In the genomic region with DNA sequence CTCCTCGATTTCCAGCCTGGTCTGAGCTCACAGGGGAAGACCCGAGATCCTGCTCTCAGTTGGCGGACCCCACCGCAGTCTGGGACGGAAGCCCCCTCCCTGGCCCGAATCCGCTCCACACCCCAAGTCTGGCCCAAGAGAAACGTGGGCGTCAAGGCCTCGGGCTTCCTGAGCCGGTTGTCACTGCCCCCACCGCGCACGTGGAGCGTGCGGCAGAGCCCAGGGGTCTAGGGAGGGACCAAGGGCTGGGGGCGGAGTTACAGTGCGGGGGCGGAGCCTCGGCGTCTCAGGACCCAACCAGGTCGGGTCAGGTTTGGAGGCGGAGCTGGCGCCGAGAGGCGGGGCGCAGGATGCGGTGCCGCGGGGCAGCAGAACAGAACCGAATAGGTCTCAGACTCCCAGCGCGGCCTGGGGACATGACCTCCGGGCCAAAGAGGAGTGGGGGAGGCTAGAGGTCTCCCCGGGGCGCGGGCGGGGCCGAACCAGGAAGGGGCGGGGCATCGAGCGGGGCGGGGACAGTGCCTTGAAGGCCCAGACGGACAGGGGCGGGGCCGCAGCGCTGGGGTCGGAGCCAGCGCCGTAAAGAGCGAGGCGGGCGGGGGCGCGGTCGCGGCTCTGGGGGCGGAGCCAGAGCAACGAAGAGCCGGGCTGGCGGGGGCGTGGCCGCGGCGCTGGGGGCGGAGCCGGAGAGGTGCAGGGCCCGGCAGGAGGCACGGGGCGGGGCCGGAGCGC, we compare ENCODE assay signal across 1 cellular context.
TF ChIP-seq lines count a peak whose summit lies in the region.

No MANE protein-coding gene starts in this region.

TF ChIP-seq in HepG2, 621 proteins besides CTCF, POLR2A, EP300 and RAD21 (continued from another document and continues in another):
- 0 out of 2 replicates have a peak, but pooled peaks have one; percentile 53 for TF ChIP-seq KIAA2018 (CRISPR knock-in tag; IDR thresholded peaks at IDR 0.05; ENCODE audit: borderline replicate concordance)
- no peak for TF ChIP-seq SIN3B (IDR thresholded peaks at IDR 0.05; ENCODE audit: low read length)
- TF ChIP-seq SNAI1 (CRISPR knock-in tag; IDR thresholded peaks at IDR 0.05; ENCODE audit: borderline replicate concordance) = peak; percentile 94
- peak; percentile 64; the same call in 1 of the 2 replicates for TF ChIP-seq MIER3 (CRISPR knock-in tag; IDR thresholded peaks at IDR 0.05; ENCODE audit: borderline replicate concordance)
- TF ChIP-seq PITX1 (CRISPR knock-in tag; IDR thresholded peaks at IDR 0.05) = peak; percentile 81; the same call in 1 of the 2 replicates
- TF ChIP-seq ZBTB46 (CRISPR knock-in tag; IDR thresholded peaks at IDR 0.05; ENCODE audit: borderline replicate concordance) = peak; percentile 23; the same call in 1 of the 2 replicates
- TF ChIP-seq ZNF143 (CRISPR knock-in tag; IDR thresholded peaks at IDR 0.05) = no peak; the same call in 1 of the 2 replicates
- TF ChIP-seq ZSCAN20 (CRISPR knock-in tag; IDR thresholded peaks at IDR 0.05; ENCODE audit: borderline replicate concordance) = 0 out of 2 replicates have a peak, but pooled peaks have one; percentile 54
- TF ChIP-seq, protein P1, sequence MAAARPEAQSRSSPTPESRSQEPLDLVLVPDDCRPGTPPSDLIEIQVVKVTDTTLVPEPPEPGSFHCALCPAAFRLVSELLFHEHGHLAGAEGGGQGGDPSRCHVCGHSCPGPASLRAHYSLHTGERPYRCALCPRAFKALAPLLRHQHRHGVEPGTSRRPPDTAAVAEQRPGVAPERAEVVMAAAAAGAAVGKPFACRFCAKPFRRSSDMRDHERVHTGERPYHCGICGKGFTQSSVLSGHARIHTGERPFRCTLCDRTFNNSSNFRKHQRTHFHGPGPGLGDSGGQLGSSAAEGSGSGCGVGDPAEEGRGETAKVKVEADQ (CRISPR knock-in tag; IDR thresholded peaks at IDR 0.05; ENCODE audit: borderline replicate concordance) = 0 out of 2 replicates have a peak, but pooled peaks have one; percentile 67
- TF ChIP-seq ZNF558 (CRISPR knock-in tag; IDR thresholded peaks at IDR 0.05; ENCODE audit: borderline replicate concordance) = peak; percentile 48; the same call in 1 of the 2 replicates
- peak; percentile 77 for TF ChIP-seq MED1 (CRISPR knock-in tag; IDR thresholded peaks at IDR 0.05)
- TF ChIP-seq, protein P2, sequence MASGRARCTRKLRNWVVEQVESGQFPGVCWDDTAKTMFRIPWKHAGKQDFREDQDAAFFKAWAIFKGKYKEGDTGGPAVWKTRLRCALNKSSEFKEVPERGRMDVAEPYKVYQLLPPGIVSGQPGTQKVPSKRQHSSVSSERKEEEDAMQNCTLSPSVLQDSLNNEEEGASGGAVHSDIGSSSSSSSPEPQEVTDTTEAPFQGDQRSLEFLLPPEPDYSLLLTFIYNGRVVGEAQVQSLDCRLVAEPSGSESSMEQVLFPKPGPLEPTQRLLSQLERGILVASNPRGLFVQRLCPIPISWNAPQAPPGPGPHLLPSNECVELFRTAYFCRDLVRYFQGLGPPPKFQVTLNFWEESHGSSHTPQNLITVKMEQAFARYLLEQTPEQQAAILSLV (CRISPR knock-in tag; IDR thresholded peaks at IDR 0.05; ENCODE audit: borderline replicate concordance) = peak; percentile 96
- no peak for TF ChIP-seq EHMT2 (IDR thresholded peaks at IDR 0.05; ENCODE audit: borderline replicate concordance, low read depth, low read length)
- TF ChIP-seq CENPT (CRISPR knock-in tag; IDR thresholded peaks at IDR 0.05; ENCODE audit: low read depth) = no peak; the same call in 1 of the 2 replicates
- TF ChIP-seq ZNF549 (CRISPR knock-in tag; IDR thresholded peaks at IDR 0.05) = no peak
- peak; percentile 85 for TF ChIP-seq SMYD3 (CRISPR knock-in tag; IDR thresholded peaks at IDR 0.05)
- TF ChIP-seq SIX1 (CRISPR knock-in tag; IDR thresholded peaks at IDR 0.05; ENCODE audit: borderline replicate concordance) = no peak
- no peak for TF ChIP-seq ZKSCAN5 (CRISPR knock-in tag; IDR thresholded peaks at IDR 0.05)
- TF ChIP-seq, protein P3, sequence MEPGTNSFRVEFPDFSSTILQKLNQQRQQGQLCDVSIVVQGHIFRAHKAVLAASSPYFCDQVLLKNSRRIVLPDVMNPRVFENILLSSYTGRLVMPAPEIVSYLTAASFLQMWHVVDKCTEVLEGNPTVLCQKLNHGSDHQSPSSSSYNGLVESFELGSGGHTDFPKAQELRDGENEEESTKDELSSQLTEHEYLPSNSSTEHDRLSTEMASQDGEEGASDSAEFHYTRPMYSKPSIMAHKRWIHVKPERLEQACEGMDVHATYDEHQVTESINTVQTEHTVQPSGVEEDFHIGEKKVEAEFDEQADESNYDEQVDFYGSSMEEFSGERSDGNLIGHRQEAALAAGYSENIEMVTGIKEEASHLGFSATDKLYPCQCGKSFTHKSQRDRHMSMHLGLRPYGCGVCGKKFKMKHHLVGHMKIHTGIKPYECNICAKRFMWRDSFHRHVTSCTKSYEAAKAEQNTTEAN (CRISPR knock-in tag; conservative IDR thresholded peaks at IDR 0.05) = no peak
- peak; percentile 87 for TF ChIP-seq ARHGAP35 (CRISPR knock-in tag; IDR thresholded peaks at IDR 0.05; ENCODE audit: borderline replicate concordance)
- TF ChIP-seq MTERF4 (CRISPR knock-in tag; IDR thresholded peaks at IDR 0.05) = peak; percentile 24; the same call in 1 of the 2 replicates
- TF ChIP-seq ZBTB1 (CRISPR knock-in tag; IDR thresholded peaks at IDR 0.05; ENCODE audit: borderline replicate concordance) = no peak
- peak; percentile 93 for TF ChIP-seq ERF (CRISPR knock-in tag; IDR thresholded peaks at IDR 0.05)
- peak; percentile 82; the same call in 1 of the 2 replicates for TF ChIP-seq YEATS2 (CRISPR knock-in tag; IDR thresholded peaks at IDR 0.05; ENCODE audit: borderline replicate concordance)
- 0 out of 2 replicates have a peak, but pooled peaks have one; percentile 58 for TF ChIP-seq ZNF672 (CRISPR knock-in tag; IDR thresholded peaks at IDR 0.05)
- no peak for TF ChIP-seq PBX2 (CRISPR knock-in tag; IDR thresholded peaks at IDR 0.05)
- TF ChIP-seq IKZF4 (CRISPR knock-in tag; IDR thresholded peaks at IDR 0.05; ENCODE audit: borderline replicate concordance, low read depth, not compliant biosample characterization) = peak; percentile 96
- TF ChIP-seq ZBTB7B (CRISPR knock-in tag; IDR thresholded peaks at IDR 0.05) = peak; percentile 64; the same call in 1 of the 2 replicates
- no peak for TF ChIP-seq GRHL1 (CRISPR knock-in tag; conservative IDR thresholded peaks at IDR 0.05)
- TF ChIP-seq ZNF557 (CRISPR knock-in tag; IDR thresholded peaks at IDR 0.05) = peak; percentile 98
- peak; percentile 81; the same call in 1 of the 2 replicates for TF ChIP-seq ZSCAN9 (CRISPR knock-in tag; IDR thresholded peaks at IDR 0.05; ENCODE audit: borderline replicate concordance)
- no peak; the same call in none of the 2 replicates for TF ChIP-seq SPEN (CRISPR knock-in tag; IDR thresholded peaks at IDR 0.05; ENCODE audit: low read depth)
- peak; percentile 90; the same call in 1 of the 2 replicates for TF ChIP-seq CREBL2 (CRISPR knock-in tag; IDR thresholded peaks at IDR 0.05; ENCODE audit: borderline replicate concordance)
